Comparison of ENCODE assay signal across 28 cellular contexts in genomic region chr7:75719626-75720025, GRCh38. TPM values are rescaled to one million over a fixed set of nuclear protein-coding genes. Genes with fewer than 3 reads are reported as not detected.
"Had no signal": no experiment of that assay in that cellular context is flagged by ENCODE, and none has a peak within 500 bp of the region (broad histone marks: within the 10 kb centered on the region; RNA-seq: fewer than 3 reads in every experiment).

No MANE protein-coding gene starts in this region.

- DNase-seq: activated CD4-positive, alpha-beta T cell treated with anti-CD3 and anti-CD28 coated beads for 1 hour; activated CD4-positive, alpha-beta T cell treated with anti-CD3 and anti-CD28 coated beads, Interleukin-2, amount 10 ng/mL, durations not matched to agents 24 days and 14 days; activated CD4-positive, alpha-beta T cell treated with anti-CD3 and anti-CD28 coated beads, Interleukin-2, amount 50 U/mL, for 48 hours; activated CD8-positive, alpha-beta memory T cell treated with anti-CD3 and anti-CD28 coated beads, Interleukin-2, amount 10 ng/mL, durations not matched to agents 7 days and 5 days; activated gamma-delta T cell; activated naive CD4-positive, alpha-beta T cell treated with anti-CD3 and anti-CD28 coated beads for 36 hours; activated T-cell treated with anti-CD3 and anti-CD28 coated beads, Interleukin-2, amount 50 U/mL, for 4 hours; amygdala; brain microvascular endothelial cell; MM.1S; NCI-H1105; NCI-H1436; NCI-H1694 treated with DMSO at 0.1 percent for 48 hours; NCI-H2029 treated with DMSO at 0.1 percent for 48 hours; NCI-H510A treated with DMSO at 0.1 percent for 48 hours; NCI-H69; NK-92 treated with Interleukin-12 subunit alpha and Interleukin-12 subunit beta, amount 100 ng/mL, for 24 hours; OCI-M1; Right ventricle myocardium superior; RPMI8226; SJCRH30; SK-N-SH; T-helper 1 cell; WERI-Rb-1 had no signal

- H3K27ac Mint-ChIP-seq: activated CD4-positive, alpha-beta T cell treated with anti-CD3 and anti-CD28 coated beads, Interleukin-2, amount 10 ng/mL, durations not matched to agents 24 days and 14 days; activated CD8-positive, alpha-beta memory T cell treated with anti-CD3 and anti-CD28 coated beads, Interleukin-2, amount 10 ng/mL, durations not matched to agents 7 days and 5 days; activated naive CD4-positive, alpha-beta T cell treated with anti-CD3 and anti-CD28 coated beads for 36 hours; activated naive CD8-positive, alpha-beta T cell had no signal

- H3K36me3 Mint-ChIP-seq: activated CD8-positive, alpha-beta memory T cell treated with anti-CD3 and anti-CD28 coated beads, Interleukin-2, amount 10 ng/mL, durations not matched to agents 7 days and 5 days had no signal

- H3K4me3 Mint-ChIP-seq: activated CD4-positive, alpha-beta T cell treated with anti-CD3 and anti-CD28 coated beads, Interleukin-2, amount 10 ng/mL, durations not matched to agents 24 days and 14 days; activated CD8-positive, alpha-beta memory T cell treated with anti-CD3 and anti-CD28 coated beads, Interleukin-2, amount 10 ng/mL, durations not matched to agents 7 days and 5 days; activated naive CD4-positive, alpha-beta T cell treated with anti-CD3 and anti-CD28 coated beads for 36 hours; activated naive CD8-positive, alpha-beta T cell; activated T-cell treated with anti-CD3 and anti-CD28 coated beads, Interleukin-2, amount 50 U/mL, for 4 hours had no signal

- H3K9me3 Mint-ChIP-seq: activated CD4-positive, alpha-beta T cell treated with anti-CD3 and anti-CD28 coated beads, Interleukin-2, amount 10 ng/mL, durations not matched to agents 24 days and 14 days; activated naive CD4-positive, alpha-beta T cell treated with anti-CD3 and anti-CD28 coated beads for 36 hours; activated T-cell treated with anti-CD3 and anti-CD28 coated beads, Interleukin-2, amount 50 U/mL, for 4 hours had no signal

- H3K27ac ChIP-seq: brain microvascular endothelial cell, SJCRH30, WERI-Rb-1 had no signal

- H3K4me1 Mint-ChIP-seq: activated CD4-positive, alpha-beta T cell treated with anti-CD3 and anti-CD28 coated beads, Interleukin-2, amount 10 ng/mL, durations not matched to agents 24 days and 14 days; activated CD8-positive, alpha-beta memory T cell treated with anti-CD3 and anti-CD28 coated beads, Interleukin-2, amount 10 ng/mL, durations not matched to agents 7 days and 5 days had no signal

- ATAC-seq: activated CD8-positive, alpha-beta memory T cell treated with anti-CD3 and anti-CD28 coated beads, Interleukin-2, amount 10 ng/mL, durations not matched to agents 7 days and 5 days; activated T-cell treated with anti-CD3 and anti-CD28 coated beads, Interleukin-2, amount 50 U/mL, for 4 hours; Panc1 had no signal

- H3K27me3 Mint-ChIP-seq: activated CD4-positive, alpha-beta T cell treated with anti-CD3 and anti-CD28 coated beads, Interleukin-2, amount 10 ng/mL, durations not matched to agents 24 days and 14 days; activated CD8-positive, alpha-beta memory T cell treated with anti-CD3 and anti-CD28 coated beads, Interleukin-2, amount 10 ng/mL, durations not matched to agents 7 days and 5 days; activated naive CD8-positive, alpha-beta T cell had no signal

RNA-seq across cellular contexts. Expression of gene CCL26, which starts 52.4 kb away (rescaled TPM):
- total RNA-seq: activated CD4-positive, alpha-beta T cell treated with anti-CD3 and anti-CD28 coated beads, Interleukin-2, amount 10 ng/mL, durations not matched to agents 24 days and 14 days; activated CD8-positive, alpha-beta memory T cell treated with anti-CD3 and anti-CD28 coated beads, Interleukin-2, amount 10 ng/mL, durations not matched to agents 7 days and 5 days; activated naive CD4-positive, alpha-beta T cell treated with anti-CD3 and anti-CD28 coated beads for 36 hours; activated T-cell treated with anti-CD3 and anti-CD28 coated beads, Interleukin-2, amount 50 U/mL, for 4 hours; cardiac muscle cell; Right ventricle myocardium superior; SJCRH30; T-helper 2 cell treated with Interferon-gamma antibody and Interleukin-4, amounts not matched to agents 100 ng/mL and 5 ng/mL, for 36 hours had no signal
